ENCODE assay signal across 10 cellular contexts in genomic region chrX:150848914-150849365, GRCh38. TPM values are rescaled to one million over a fixed set of nuclear protein-coding genes. Genes with fewer than 3 reads are reported as not detected.
A peak's percentile ranks its signal among the peaks of the same experiment; 100 is the strongest.
DNase-seq lines count a peak whose midpoint lies in the region; ATAC-seq and TF ChIP-seq lines count a peak whose summit lies in the region.
"Had no signal": no experiment of that assay in that cellular context is flagged by ENCODE, and none has a peak within 500 bp of the region (broad histone marks: within the 10 kb centered on the region; RNA-seq: fewer than 3 reads in every experiment).

No MANE protein-coding gene starts in this region.

- H3K27me3 ChIP-seq in tibial artery: no peaks in the 10 kb centered on the region

- DNase-seq in CD14-positive monocyte (ENCODE audit: low spot score) (no peak), HK-2 (ENCODE audit: unreplicated experiment) (peak; percentile 6), NCI-H748 treated with DMSO at 0.1 percent for 48 hours (lab: John Stamatoyannopoulos, UW) (peak; percentile 89), epithelial cell of prostate (ENCODE audit: low read depth, low spot score) (peak; percentile 85), tibial artery (no peak), hepatic stellate cell (ENCODE audit: low spot score) (no peak)
- DNase-seq in activated CD8-positive, alpha-beta memory T cell treated with anti-CD3 and anti-CD28 coated beads for 24 hours: no peak
- DNase-seq: activated naive CD8-positive, alpha-beta T cell treated with anti-CD3 and anti-CD28 coated beads, Interleukin-2, amount 50 U/mL, for 24 hours had no signal

- peaks cover 55% of the 10 kb centered on the region for H3K4me1 Mint-ChIP-seq in CD14-positive monocyte

- intact Hi-C loops in CD14-positive monocyte (cut with micrococcal nuclease): no loop called here
- intact Hi-C loops in tibial artery (cut with DNase I; ENCODE audit: low total_unique reads): no loop called here

- TF ChIP-seq CTCF in CD14-positive monocyte (IDR thresholded peaks at IDR 0.05): no peak
- no peak for TF ChIP-seq CTCF in tibial artery (IDR thresholded peaks at IDR 0.05)

- no peak for ATAC-seq in HG03280 (IDR thresholded peaks at IDR 0.05; ENCODE audit: unreplicated experiment)
- ATAC-seq: activated naive CD8-positive, alpha-beta T cell treated with anti-CD3 and anti-CD28 coated beads, Interleukin-2, amount 50 U/mL, for 24 hours had no signal

- peak overlapping the region in 1 of 2 donors; percentile 47 for H3K4me3 Mint-ChIP-seq in CD14-positive monocyte
- H3K4me3 Mint-ChIP-seq: activated naive CD8-positive, alpha-beta T cell treated with anti-CD3 and anti-CD28 coated beads, Interleukin-2, amount 50 U/mL, for 24 hours; T-helper 1 cell treated with Interleukin-12 subunit alpha and Interleukin-12 subunit beta and Interleukin-4 antibody, amounts not matched to agents 30 μg/mL and 1 μg/mL, for 36 hours had no signal

- peak overlapping the region; percentile 92 for H3K27ac ChIP-seq in epithelial cell of prostate
- H3K27ac ChIP-seq in tibial artery: no peak overlapping the region

- H3K4me3 ChIP-seq in tibial artery: no peak overlapping the region

- peaks cover 4 to 9% of the 10 kb centered on the region in 2 donors for H3K36me3 Mint-ChIP-seq in CD14-positive monocyte

- H3K9me3 Mint-ChIP-seq in CD14-positive monocyte: no peaks in the 10 kb centered on the region
- H3K9me3 Mint-ChIP-seq: activated naive CD8-positive, alpha-beta T cell treated with anti-CD3 and anti-CD28 coated beads, Interleukin-2, amount 50 U/mL, for 24 hours; T-helper 1 cell treated with Interleukin-12 subunit alpha and Interleukin-12 subunit beta and Interleukin-4 antibody, amounts not matched to agents 30 μg/mL and 1 μg/mL, for 36 hours had no signal

- no peaks in the 10 kb centered on the region for H3K9me3 ChIP-seq in tibial artery

- no peaks in the 10 kb centered on the region for H3K4me1 ChIP-seq in tibial artery

- H3K36me3 ChIP-seq in tibial artery: no peaks in the 10 kb centered on the region

- peaks cover 0 to 5% (median 3%) of the 10 kb centered on the region in 3 donors for H3K27me3 Mint-ChIP-seq in CD14-positive monocyte (ENCODE audit: low read depth in 3 of 3)
- H3K27me3 Mint-ChIP-seq: activated naive CD8-positive, alpha-beta T cell treated with anti-CD3 and anti-CD28 coated beads, Interleukin-2, amount 50 U/mL, for 24 hours had no signal

- H3K27ac Mint-ChIP-seq in CD14-positive monocyte: peak overlapping the region; percentile 18 to 84 (median 48)
- H3K27ac Mint-ChIP-seq: activated naive CD8-positive, alpha-beta T cell treated with anti-CD3 and anti-CD28 coated beads, Interleukin-2, amount 50 U/mL, for 24 hours; T-helper 1 cell treated with Interleukin-12 subunit alpha and Interleukin-12 subunit beta and Interleukin-4 antibody, amounts not matched to agents 30 μg/mL and 1 μg/mL, for 36 hours had no signal

RNA-seq across cellular contexts. Expression of gene CD99L2, which starts 49.5 kb away (rescaled TPM):
- polyA plus RNA-seq in CD14-positive monocyte: 10 to 100 TPM; 16.7 to 18.4 TPM

Comparison
In these comparisons a context has a peak if more than half of its experiments do, and no peak if none do; other contexts are left out.
1. DNase-seq: peak in HK-2 (single experiment), NCI-H748 treated with DMSO at 0.1 percent for 48 hours (single experiment) and epithelial cell of prostate (single experiment); none in CD14-positive monocyte (single experiment), tibial artery (0 of 2), hepatic stellate cell (single experiment) and activated CD8-positive, alpha-beta memory T cell treated with anti-CD3 and anti-CD28 coated beads for 24 hours (single experiment).